In genomic region chr4:10013722-10014121, GRCh38 we compare ENCODE assay signal across 9 cellular contexts. TPM values are rescaled to one million over a fixed set of nuclear protein-coding genes. Genes with fewer than 3 reads are reported as not detected.
DNase-seq lines count a peak whose midpoint lies in the region; ATAC-seq and TF ChIP-seq lines count a peak whose summit lies in the region.
"Had no signal": no experiment of that assay in that cellular context is flagged by ENCODE, and none has a peak within 500 bp of the region (broad histone marks: within the 10 kb centered on the region; RNA-seq: fewer than 3 reads in every experiment).

No MANE protein-coding gene starts in this region.

- H3K4me1 ChIP-seq in stomach: peaks cover 4 to 10% (median 9%) of the 10 kb centered on the region in 4 donors

- peak in 5 of 7 experiments; percentile 29 to 68 (median 59) for TF ChIP-seq CTCF in stomach (IDR thresholded peaks at IDR 0.05)

- no peaks in the 10 kb centered on the region for H3K9me3 ChIP-seq in stomach

- POLR2A ChIA-PET in activated CD4-positive, alpha-beta T cell treated with anti-CD3 and anti-CD28 coated beads for 36 hours (lab: Charles Lee): interaction anchor here (0.6 kb wide), 1 partner anchor 377 kb away, joined by 4 read pairs; no protein-coding TSS in a partner anchor

- H3K36me3 Mint-ChIP-seq in activated CD4-positive, alpha-beta T cell treated with anti-CD3 and anti-CD28 coated beads for 36 hours (ENCODE audit: low read depth): no peaks in the 10 kb centered on the region
- no peaks in the 10 kb centered on the region for H3K36me3 Mint-ChIP-seq in activated T-cell treated with anti-CD3 and anti-CD28 coated beads, Interleukin-2, amount 50 U/mL, for 72 hours (ENCODE audit: insufficient read depth in 2 of 2)
- H3K36me3 Mint-ChIP-seq: activated naive CD8-positive, alpha-beta T cell had no signal

- peak; percentile 53 for ATAC-seq in activated CD4-positive, alpha-beta T cell treated with anti-CD3 and anti-CD28 coated beads for 36 hours
- peak; percentile 63 for ATAC-seq in HG02642 (IDR thresholded peaks at IDR 0.05; ENCODE audit: poor library complexity, unreplicated experiment)
- ATAC-seq in activated T-cell treated with anti-CD3 and anti-CD28 coated beads, Interleukin-2, amount 50 U/mL, for 72 hours (replicated peaks in 1 of 2): peak; percentile 63 to 69
- no peak for ATAC-seq in HG02840 (IDR thresholded peaks at IDR 0.05; ENCODE audit: low FRiP score, unreplicated experiment)

- intact Hi-C loops in activated CD4-positive, alpha-beta T cell treated with anti-CD3 and anti-CD28 coated beads for 36 hours (cut with DNase I, micrococcal nuclease): loop anchor here (10.0 kb wide), 3 partner anchors 109 to 519 kb away; no protein-coding TSS in a partner anchor
- intact Hi-C loops in stomach (cut with DNase I; ENCODE audit: low total_unique reads): no loop called here

- no peak for TF ChIP-seq POLR2A in stomach (IDR thresholded peaks at IDR 0.05)

- no peaks in the 10 kb centered on the region for H3K27me3 ChIP-seq in stomach

- CTCF ChIA-PET in activated CD4-positive, alpha-beta T cell treated with anti-CD3 and anti-CD28 coated beads for 36 hours (lab: Charles Lee): interaction anchor here (0.7 to 3.9 kb wide), 10 partner anchors 8 to 310 kb away, joined by 3 to 26 read pairs (median 4); no protein-coding TSS in a partner anchor

- H3K4me3 Mint-ChIP-seq in activated CD4-positive, alpha-beta T cell treated with anti-CD3 and anti-CD28 coated beads for 36 hours: no peak overlapping the region
- no peak overlapping the region for H3K4me3 Mint-ChIP-seq in activated T-cell treated with anti-CD3 and anti-CD28 coated beads, Interleukin-2, amount 50 U/mL, for 72 hours
- H3K4me3 Mint-ChIP-seq: activated naive CD8-positive, alpha-beta T cell had no signal

- no peaks in the 10 kb centered on the region for H3K27me3 Mint-ChIP-seq in activated CD4-positive, alpha-beta T cell treated with anti-CD3 and anti-CD28 coated beads for 36 hours
- H3K27me3 Mint-ChIP-seq in activated T-cell treated with anti-CD3 and anti-CD28 coated beads, Interleukin-2, amount 50 U/mL, for 72 hours (ENCODE audit: low read depth): no peaks in the 10 kb centered on the region
- H3K27me3 Mint-ChIP-seq: activated naive CD8-positive, alpha-beta T cell had no signal

- H3K27ac ChIP-seq in stomach: no peak overlapping the region

- H3K4me1 Mint-ChIP-seq in activated CD4-positive, alpha-beta T cell treated with anti-CD3 and anti-CD28 coated beads for 36 hours: no peaks in the 10 kb centered on the region
- H3K4me1 Mint-ChIP-seq in activated T-cell treated with anti-CD3 and anti-CD28 coated beads, Interleukin-2, amount 50 U/mL, for 72 hours (ENCODE audit: low read depth): peaks cover 21% of the 10 kb centered on the region

- H3K27ac Mint-ChIP-seq in activated CD4-positive, alpha-beta T cell treated with anti-CD3 and anti-CD28 coated beads for 36 hours: no peak overlapping the region
- no peak overlapping the region for H3K27ac Mint-ChIP-seq in activated T-cell treated with anti-CD3 and anti-CD28 coated beads, Interleukin-2, amount 50 U/mL, for 72 hours
- H3K27ac Mint-ChIP-seq: activated naive CD8-positive, alpha-beta T cell had no signal

- no peak overlapping the region for H3K4me3 ChIP-seq in stomach

- TF ChIP-seq EP300 in stomach (IDR thresholded peaks at IDR 0.05): no peak

- no peaks in the 10 kb centered on the region for H3K36me3 ChIP-seq in stomach

- no peaks in the 10 kb centered on the region for H3K9me3 Mint-ChIP-seq in activated CD4-positive, alpha-beta T cell treated with anti-CD3 and anti-CD28 coated beads for 36 hours (ENCODE audit: low read depth)
- H3K9me3 Mint-ChIP-seq in activated T-cell treated with anti-CD3 and anti-CD28 coated beads, Interleukin-2, amount 50 U/mL, for 72 hours: no peaks in the 10 kb centered on the region

- WGBS in stomach, 5 donors: 43 to 72% (median 63%) methylated on average over 2 to 6 of the region's 6 CpGs

- peak; percentile 78 for DNase-seq in activated CD4-positive, alpha-beta T cell treated with anti-CD3 and anti-CD28 coated beads for 36 hours
- DNase-seq in activated CD4-positive, alpha-beta T cell treated with anti-CD3 and anti-CD28 coated beads for 1 hour: no peak
- DNase-seq in NCI-H1930 (lab: John Stamatoyannopoulos, UW) (peak; percentile 13 to 48), iPS DF 19.7 (ENCODE audit: low read depth, low spot score) (peak; percentile 20), stomach (peak; percentile 82)
- DNase-seq in activated T-cell treated with anti-CD3 and anti-CD28 coated beads, Interleukin-2, amount 50 U/mL, for 72 hours: peak; percentile 69 to 70

RNA-seq across cellular contexts. Expression of gene SLC2A9, which starts 7.6 kb away (rescaled TPM):
- under 1 TPM; 0.39 to 0.76 TPM for total RNA-seq in activated CD4-positive, alpha-beta T cell treated with anti-CD3 and anti-CD28 coated beads for 36 hours
- total RNA-seq in activated T-cell treated with anti-CD3 and anti-CD28 coated beads, Interleukin-2, amount 50 U/mL, for 72 hours: 1 to 10 TPM; 1.1 to 1.7 TPM
- total RNA-seq in stomach: 10 to 100 TPM in 1 of 5 donors, 1 to 10 TPM in 4; 2.2 to 35.3 (median 4.5) TPM
- 1 to 10 TPM in 2 of 3 donors, under 1 TPM in 1; 0.61 to 3.0 (median 1.6) TPM for polyA plus RNA-seq in stomach
